27 cellular contexts compared by ENCODE assay signal in the genomic region with DNA sequence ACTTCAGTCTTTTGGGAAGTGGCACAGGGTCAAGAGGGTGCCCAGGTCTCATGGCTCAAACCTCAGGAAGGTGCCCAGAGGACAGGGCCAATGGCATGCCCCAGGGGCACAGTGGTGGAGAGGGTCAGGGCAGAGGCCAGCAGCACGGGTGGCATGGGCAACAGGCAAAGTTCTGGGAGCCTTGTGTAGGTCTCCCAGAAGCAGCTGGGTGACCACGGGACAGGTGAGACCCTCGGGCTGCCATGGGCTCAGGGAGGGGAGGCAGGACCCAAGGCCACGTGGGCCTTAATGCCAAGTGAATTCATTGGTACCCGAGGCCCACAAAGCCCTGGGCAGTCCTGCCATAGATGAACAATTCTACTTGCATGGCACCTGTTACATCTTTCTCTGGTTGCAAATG.
"Had no signal": no experiment of that assay in that cellular context is flagged by ENCODE, and none has a peak within 500 bp of the region (broad histone marks: within the 10 kb centered on the region; RNA-seq: fewer than 3 reads in every experiment).

No MANE protein-coding gene starts in this region.

- ATAC-seq: activated CD8-positive, alpha-beta T cell treated with anti-CD3 and anti-CD28 coated beads for 36 hours; activated T-cell treated with anti-CD3 and anti-CD28 coated beads, Interleukin-2, amount 50 U/mL, for 72 hours; activated T-helper 17 cell treated with anti-CD3 and anti-CD28 coated beads, Interleukin-2, amount 50 U/mL, for 72 hours; Panc1 had no signal

- H3K4me3 ChIP-seq: MG63 had no signal

- H3K4me3 Mint-ChIP-seq: activated CD4-positive, alpha-beta T cell treated with anti-CD3 and anti-CD28 coated beads, Interleukin-2, amount 10 ng/mL, durations not matched to agents 24 days and 14 days; activated CD8-positive, alpha-beta T cell treated with anti-CD3 and anti-CD28 coated beads for 36 hours; activated naive CD8-positive, alpha-beta T cell treated with anti-CD3 and anti-CD28 coated beads for 36 hours; activated T-cell treated with anti-CD3 and anti-CD28 coated beads, Interleukin-2, amount 50 U/mL, for 72 hours; activated T-helper 17 cell treated with anti-CD3 and anti-CD28 coated beads, Interleukin-2, amount 50 U/mL, for 72 hours; central memory CD8-positive, alpha-beta T cell had no signal

- H3K27ac Mint-ChIP-seq: activated CD4-positive, alpha-beta T cell treated with anti-CD3 and anti-CD28 coated beads, Interleukin-2, amount 10 ng/mL, durations not matched to agents 24 days and 14 days; activated CD8-positive, alpha-beta T cell treated with anti-CD3 and anti-CD28 coated beads for 36 hours; activated naive CD8-positive, alpha-beta T cell treated with anti-CD3 and anti-CD28 coated beads for 36 hours; activated T-cell treated with anti-CD3 and anti-CD28 coated beads, Interleukin-2, amount 50 U/mL, for 72 hours; activated T-helper 17 cell treated with anti-CD3 and anti-CD28 coated beads, Interleukin-2, amount 50 U/mL, for 72 hours had no signal

- H3K27me3 Mint-ChIP-seq: activated CD4-positive, alpha-beta T cell treated with anti-CD3 and anti-CD28 coated beads, Interleukin-2, amount 10 ng/mL, durations not matched to agents 24 days and 14 days had no signal

- H3K27ac ChIP-seq: brain microvascular endothelial cell had no signal

- H3K36me3 ChIP-seq: brain microvascular endothelial cell, MG63 had no signal

- H3K4me1 Mint-ChIP-seq: activated CD4-positive, alpha-beta T cell treated with anti-CD3 and anti-CD28 coated beads, Interleukin-2, amount 10 ng/mL, durations not matched to agents 24 days and 14 days; activated naive CD8-positive, alpha-beta T cell treated with anti-CD3 and anti-CD28 coated beads for 36 hours; activated T-helper 17 cell treated with anti-CD3 and anti-CD28 coated beads, Interleukin-2, amount 50 U/mL, for 72 hours; central memory CD8-positive, alpha-beta T cell had no signal

- H3K36me3 Mint-ChIP-seq: activated naive CD8-positive, alpha-beta T cell treated with anti-CD3 and anti-CD28 coated beads for 36 hours had no signal

- DNase-seq: activated CD4-positive, alpha-beta T cell treated with anti-CD3 and anti-CD28 coated beads, Interleukin-2, amount 10 ng/mL, durations not matched to agents 24 days and 14 days; activated CD4-positive, alpha-beta T cell treated with anti-CD3 and anti-CD28 coated beads, Interleukin-2, amount 50 U/mL, for 4 hours; activated CD8-positive, alpha-beta T cell treated with anti-CD3 and anti-CD28 coated beads for 36 hours; activated effector memory CD4-positive, alpha-beta T cell treated with anti-CD3 and anti-CD28 coated beads, Interleukin-2, amount 50 U/mL, for 16 hours; activated naive CD4-positive, alpha-beta T cell; activated naive CD4-positive, alpha-beta T cell treated with anti-CD3 and anti-CD28 coated beads, Interleukin-2, amount 50 U/mL, for 16 hours; activated naive CD8-positive, alpha-beta T cell treated with anti-CD3 and anti-CD28 coated beads for 36 hours; activated T-cell treated with anti-CD3 and anti-CD28 coated beads, Interleukin-2, amount 50 U/mL, for 1 hour; activated T-cell treated with anti-CD3 and anti-CD28 coated beads, Interleukin-2, amount 50 U/mL, for 72 hours; amniotic stem cell; brain microvascular endothelial cell; Kasumi-1; KG1; MG63; NCI-H1048; NCI-H1105 treated with DMSO at 0.1 percent for 48 hours; NCI-H1436; NCI-H1694; NCI-H1930; NCI-H2081 treated with DMSO at 0.1 percent for 48 hours; NCI-H226; NCI-H524 treated with DMSO at 0.1 percent for 48 hours; SIG-M5; T1000 had no signal

- H3K27me3 ChIP-seq: brain microvascular endothelial cell had no signal

- H3K9me3 ChIP-seq: MG63 had no signal

- H3K9me3 Mint-ChIP-seq: activated CD4-positive, alpha-beta T cell treated with anti-CD3 and anti-CD28 coated beads, Interleukin-2, amount 10 ng/mL, durations not matched to agents 24 days and 14 days; activated CD8-positive, alpha-beta T cell treated with anti-CD3 and anti-CD28 coated beads for 36 hours; activated naive CD8-positive, alpha-beta T cell treated with anti-CD3 and anti-CD28 coated beads for 36 hours; activated T-cell treated with anti-CD3 and anti-CD28 coated beads, Interleukin-2, amount 50 U/mL, for 72 hours; activated T-helper 17 cell treated with anti-CD3 and anti-CD28 coated beads, Interleukin-2, amount 50 U/mL, for 72 hours; central memory CD8-positive, alpha-beta T cell had no signal
